ENCODE assay signal across 1 cellular context in genomic region chr3:79467721-79468120, GRCh38.
TF ChIP-seq lines count a peak whose summit lies in the region.

No MANE protein-coding gene starts in this region.

TF ChIP-seq in WTC11, 78 proteins besides CTCF, POLR2A, EP300 and RAD21 (continued from another document):
- TF ChIP-seq, protein P1, sequence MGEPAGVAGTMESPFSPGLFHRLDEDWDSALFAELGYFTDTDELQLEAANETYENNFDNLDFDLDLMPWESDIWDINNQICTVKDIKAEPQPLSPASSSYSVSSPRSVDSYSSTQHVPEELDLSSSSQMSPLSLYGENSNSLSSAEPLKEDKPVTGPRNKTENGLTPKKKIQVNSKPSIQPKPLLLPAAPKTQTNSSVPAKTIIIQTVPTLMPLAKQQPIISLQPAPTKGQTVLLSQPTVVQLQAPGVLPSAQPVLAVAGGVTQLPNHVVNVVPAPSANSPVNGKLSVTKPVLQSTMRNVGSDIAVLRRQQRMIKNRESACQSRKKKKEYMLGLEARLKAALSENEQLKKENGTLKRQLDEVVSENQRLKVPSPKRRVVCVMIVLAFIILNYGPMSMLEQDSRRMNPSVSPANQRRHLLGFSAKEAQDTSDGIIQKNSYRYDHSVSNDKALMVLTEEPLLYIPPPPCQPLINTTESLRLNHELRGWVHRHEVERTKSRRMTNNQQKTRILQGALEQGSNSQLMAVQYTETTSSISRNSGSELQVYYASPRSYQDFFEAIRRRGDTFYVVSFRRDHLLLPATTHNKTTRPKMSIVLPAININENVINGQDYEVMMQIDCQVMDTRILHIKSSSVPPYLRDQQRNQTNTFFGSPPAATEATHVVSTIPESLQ (CRISPR knock-in tag; IDR thresholded peaks at IDR 0.05): no peak
- TF ChIP-seq SMAD3 (CRISPR knock-in tag; IDR thresholded peaks at IDR 0.05; ENCODE audit: borderline replicate concordance) (no peak), FOXP1 (CRISPR knock-in tag; IDR thresholded peaks at IDR 0.05; ENCODE audit: borderline replicate concordance) (no peak)
